In the genomic region with DNA sequence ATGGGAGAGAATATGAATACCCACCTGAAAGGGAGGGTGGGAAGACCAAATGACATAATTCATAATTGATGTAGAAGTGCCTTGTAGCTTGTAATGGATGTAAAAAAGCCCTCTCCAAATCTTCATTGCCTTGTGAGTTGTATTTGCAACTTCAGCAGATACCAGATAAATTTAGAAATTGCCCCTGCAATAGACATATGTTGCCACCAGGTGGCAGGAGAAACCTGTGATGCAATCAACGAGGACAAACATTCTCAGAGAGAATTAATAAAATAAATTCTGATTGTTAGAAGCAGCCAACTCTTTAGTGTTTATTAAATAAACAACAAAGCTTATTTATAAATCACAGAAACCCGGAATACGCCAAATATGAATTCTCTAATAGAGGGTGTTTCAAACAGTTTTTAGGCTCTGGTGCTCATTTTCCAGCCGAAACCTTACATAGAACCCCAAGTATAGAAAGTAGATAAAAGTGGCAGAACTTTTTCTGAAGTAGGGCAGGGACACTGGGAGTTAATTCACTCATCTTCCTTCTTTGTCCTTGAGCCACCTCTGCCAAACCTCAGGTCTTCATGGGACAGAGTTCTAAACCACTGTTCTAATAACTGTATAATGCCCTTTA, we compare ENCODE assay signal across 8 cellular contexts.
A peak's percentile ranks its signal among the peaks of the same experiment; 100 is the strongest.
DNase-seq lines count a peak whose midpoint lies in the region; ATAC-seq and TF ChIP-seq lines count a peak whose summit lies in the region.

No MANE protein-coding gene starts in this region.

- no peaks in the 10 kb centered on the region for H3K79me2 ChIP-seq in Loucy (ENCODE audit: insufficient read depth, low read length)

- H3K9me3 Mint-ChIP-seq in activated CD8-positive, alpha-beta T cell treated with anti-CD3 and anti-CD28 coated beads for 36 hours, result no peaks in the 10 kb centered on the region

- no peaks in the 10 kb centered on the region for H4K20me1 ChIP-seq in Loucy (ENCODE audit: insufficient read depth, low read length, poor library complexity, severe bottlenecking)

- TF ChIP-seq POLR2A in testis (IDR thresholded peaks at IDR 0.05), result no peak

- H3K27ac Mint-ChIP-seq in activated CD8-positive, alpha-beta T cell treated with anti-CD3 and anti-CD28 coated beads for 36 hours, result no peak overlapping the region

- H2AFZ ChIP-seq in Loucy (ENCODE audit: low read length), result no peak overlapping the region

- intact Hi-C loops in activated CD8-positive, alpha-beta T cell treated with anti-CD3 and anti-CD28 coated beads for 36 hours (cut with micrococcal nuclease), result loop anchor here (1.0 kb wide), 1 partner anchor 39 kb away; no protein-coding TSS in a partner anchor
- intact Hi-C loops in testis (cut with DNase I; ENCODE audit: low total_unique reads), result no loop called here

- H3F3A ChIP-seq in Loucy (ENCODE audit: low read depth), result no peaks in the 10 kb centered on the region

- POLR2A ChIA-PET in activated CD8-positive, alpha-beta T cell treated with anti-CD3 and anti-CD28 coated beads for 36 hours (lab: Charles Lee), result interaction anchor here (1.0 kb wide), 2 partner anchors 17 to 42 kb away, joined by 3 read pairs; no protein-coding TSS in a partner anchor

- no peaks in the 10 kb centered on the region for H3K36me3 Mint-ChIP-seq in activated CD8-positive, alpha-beta T cell treated with anti-CD3 and anti-CD28 coated beads for 36 hours (ENCODE audit: low read depth)

- H3K36me3 ChIP-seq in Loucy (ENCODE audit: insufficient read depth, low read length) (no peaks in the 10 kb centered on the region), testis (ENCODE audit: low read depth, missing control alignments) (no peaks in the 10 kb centered on the region)

- no peak overlapping the region for H3K4me3 Mint-ChIP-seq in activated CD8-positive, alpha-beta T cell treated with anti-CD3 and anti-CD28 coated beads for 36 hours

- no peaks in the 10 kb centered on the region for H3K4me1 Mint-ChIP-seq in activated CD8-positive, alpha-beta T cell treated with anti-CD3 and anti-CD28 coated beads for 36 hours (ENCODE audit: low read depth)

- H3K9me2 ChIP-seq in Loucy (replicated peaks; ENCODE audit: low read depth, low read length), result no peaks in the 10 kb centered on the region

- no peak overlapping the region for H3K4me2 ChIP-seq in Loucy (ENCODE audit: low read depth, low read length, poor library complexity, severe bottlenecking)

- H3K4me3 ChIP-seq in GM12864 (ENCODE audit: low read depth, low read length), result no peak overlapping the region
- H3K4me3 ChIP-seq in Loucy (ENCODE audit: low read length, poor library complexity, severe bottlenecking), result no peak overlapping the region
- H3K4me3 ChIP-seq in testis, result no peak overlapping the region

- CTCF ChIA-PET in activated CD8-positive, alpha-beta T cell treated with anti-CD3 and anti-CD28 coated beads for 36 hours (lab: Charles Lee), result interaction anchor here (0.6 to 5.9 kb wide), 30 partner anchors 8 to 1330 kb away, joined by 3 to 175 read pairs (median 5); partner anchors contain the start of gene TMEM38B

- DNase-seq in AG08395 (ENCODE audit: low spot score) (peak; percentile 51), GM12864 (ENCODE audit: low read depth) (no peak), inferior parietal cortex (ENCODE audit: extremely low spot score) (peak; percentile 78), testis (peak; percentile 62), ureter (ENCODE audit: low spot score) (no peak)
- peak; percentile 48 for DNase-seq in activated CD8-positive, alpha-beta T cell treated with anti-CD3 and anti-CD28 coated beads for 36 hours

- no peak for ATAC-seq in activated CD8-positive, alpha-beta T cell treated with anti-CD3 and anti-CD28 coated beads for 36 hours
- ATAC-seq in HG02870 (IDR thresholded peaks at IDR 0.05; ENCODE audit: unreplicated experiment), result no peak

- H3K27ac ChIP-seq in testis, result no peak overlapping the region

- no peak overlapping the region for H3K9ac ChIP-seq in Loucy (ENCODE audit: low read depth, low read length, poor library complexity, severe bottlenecking)

- H3K27me3 Mint-ChIP-seq in activated CD8-positive, alpha-beta T cell treated with anti-CD3 and anti-CD28 coated beads for 36 hours, result no peaks in the 10 kb centered on the region

- TF ChIP-seq CTCF in GM12864 (IDR thresholded peaks at IDR 0.05; ENCODE audit: low read depth, low read length, missing control alignments) (peak; percentile 68), Loucy (conservative IDR thresholded peaks at IDR 0.05; ENCODE audit: low read length) (peak; percentile 97), testis (IDR thresholded peaks at IDR 0.05) (peak; percentile 54 to 82 (median 66))
- TF ChIP-seq CTCF in activated CD8-positive, alpha-beta T cell treated with anti-CD3 and anti-CD28 coated beads for 36 hours (IDR thresholded peaks at IDR 0.05), result peak; percentile 93

- no peaks in the 10 kb centered on the region for H3K4me1 ChIP-seq in Loucy (ENCODE audit: insufficient read depth, low read length, poor library complexity, severe bottlenecking)
- no peaks in the 10 kb centered on the region for H3K4me1 ChIP-seq in testis

- 57 to 63% methylated on average over 4 of the region's 4 CpGs for WGBS in testis, 2 donors

- H3K9me3 ChIP-seq in Loucy (ENCODE audit: insufficient read depth, low read depth, low read length) (no peaks in the 10 kb centered on the region), testis (no peaks in the 10 kb centered on the region)

- no peaks in the 10 kb centered on the region for H3K27me3 ChIP-seq in Loucy (ENCODE audit: insufficient read depth, low read length, poor library complexity, severe bottlenecking)
- H3K27me3 ChIP-seq in testis, result no peaks in the 10 kb centered on the region

Comparison
In these comparisons a context has a peak if more than half of its experiments do, and no peak if none do; other contexts are left out.
1. DNase-seq: peak in AG08395 (single experiment), activated CD8-positive, alpha-beta T cell treated with anti-CD3 and anti-CD28 coated beads for 36 hours (single experiment), inferior parietal cortex (single experiment) and testis (single experiment); none in GM12864 (single experiment) and ureter (single experiment).
2. Peak in every context shown above with its lines, with median percentiles within 50 percentile points of each other: CTCF ChIP-seq.